Comparison of ENCODE assay signal across 1 cellular context in genomic region chr6:40378071-40378724, GRCh38.
TF ChIP-seq lines count a peak whose summit lies in the region.

No MANE protein-coding gene starts in this region.

TF ChIP-seq in K562, 482 proteins besides CTCF, POLR2A, EP300 and RAD21 (continued from another document):
- TF ChIP-seq TFAP4 (CRISPR knock-in tag; IDR thresholded peaks at IDR 0.05; ENCODE audit: borderline replicate concordance) (peak; percentile 59; the same call in 1 of the 2 replicates), TEAD4 (IDR thresholded peaks at IDR 0.05; ENCODE audit: low read length) (peak; percentile 74), TEAD4 (CRISPR knock-in tag; IDR thresholded peaks at IDR 0.05; ENCODE audit: borderline replicate concordance) (no peak), GABPA (tag; conservative IDR thresholded peaks at IDR 0.05; ENCODE audit: low read depth) (no peak), ATF4 (CRISPR knock-in tag; IDR thresholded peaks at IDR 0.05) (no peak), JUND (IDR thresholded peaks at IDR 0.05; ENCODE audit: borderline replicate concordance, low read depth, low read length) (peak; percentile 39; the same call in 1 of the 2 replicates), JUND (tag; IDR thresholded peaks at IDR 0.05; ENCODE audit: borderline replicate concordance, low read depth, low read length) (no peak), CEBPZ (IDR thresholded peaks at IDR 0.05; ENCODE audit: borderline replicate concordance, low read depth, low read length) (no peak), SIX5 (IDR thresholded peaks at IDR 0.05; ENCODE audit: borderline replicate concordance in 1 of 2, insufficient read depth in 1 of 2, low read depth in 1 of 2, low read length in 2 of 2) (no peak), CTBP1 (IDR thresholded peaks at IDR 0.05; ENCODE audit: borderline replicate concordance) (peak; percentile 33; the same call in 1 of the 2 replicates), TAL1 (IDR thresholded peaks at IDR 0.05) (peak; percentile 69), SAP30 (IDR thresholded peaks at IDR 0.05; ENCODE audit: borderline replicate concordance, insufficient read depth, low read depth, low read length, poor library complexity, severe bottlenecking) (no peak), CC2D1A (IDR thresholded peaks at IDR 0.05) (0 out of 2 replicates have a peak, but pooled peaks have one; percentile 17), ZNF830 (CRISPR knock-in tag; IDR thresholded peaks at IDR 0.05) (0 out of 2 replicates have a peak, but pooled peaks have one; percentile 2), KLF16 (IDR thresholded peaks at IDR 0.05) (peak; percentile 62), ZNF175 (CRISPR knock-in tag; IDR thresholded peaks at IDR 0.05; ENCODE audit: low read depth) (0 out of 2 replicates have a peak, but pooled peaks have one; percentile 27), ARID1B (IDR thresholded peaks at IDR 0.05) (peak; percentile 85), MYBL2 (IDR thresholded peaks at IDR 0.05; ENCODE audit: low read depth) (peak; percentile 69), MYBL2 (CRISPR knock-in tag; IDR thresholded peaks at IDR 0.05; ENCODE audit: borderline replicate concordance) (no peak), DPF2 (IDR thresholded peaks at IDR 0.05) (peak; percentile 55), ARNT (IDR thresholded peaks at IDR 0.05) (no peak), TEAD2 (tag; IDR thresholded peaks at IDR 0.05) (no peak), KAT2B (IDR thresholded peaks at IDR 0.05; ENCODE audit: low read depth, low read length) (no peak), KHSRP (IDR thresholded peaks at IDR 0.05) (no peak), RBM25 (IDR thresholded peaks at IDR 0.05; ENCODE audit: low read depth, low read length, severe bottlenecking) (peak; percentile 5), NFYB (IDR thresholded peaks at IDR 0.05; ENCODE audit: extremely low read depth, insufficient read length) (peak; percentile 73), MTA1 (IDR thresholded peaks at IDR 0.05; ENCODE audit: borderline replicate concordance) (no peak), L3MBTL2 (IDR thresholded peaks at IDR 0.05) (0 out of 2 replicates have a peak, but pooled peaks have one; percentile 16), TAF9B (IDR thresholded peaks at IDR 0.05; ENCODE audit: partially characterized antibody) (no peak), DACH1 (IDR thresholded peaks at IDR 0.05; ENCODE audit: partially characterized antibody) (no peak), SP2 (IDR thresholded peaks at IDR 0.05; ENCODE audit: extremely low read depth, low read depth, low read length, poor library complexity, severe bottlenecking) (no peak), CHCHD3 (CRISPR knock-in tag; IDR thresholded peaks at IDR 0.05) (no peak), ZNF436 (CRISPR knock-in tag; IDR thresholded peaks at IDR 0.05) (no peak)
- TF ChIP-seq, protein P1, sequence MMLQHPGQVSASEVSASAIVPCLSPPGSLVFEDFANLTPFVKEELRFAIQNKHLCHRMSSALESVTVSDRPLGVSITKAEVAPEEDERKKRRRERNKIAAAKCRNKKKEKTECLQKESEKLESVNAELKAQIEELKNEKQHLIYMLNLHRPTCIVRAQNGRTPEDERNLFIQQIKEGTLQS (IDR thresholded peaks at IDR 0.05): peak; percentile 51; the same call in 1 of the 2 replicates
- TF ChIP-seq, protein P1 (CRISPR knock-in tag; conservative IDR thresholded peaks at IDR 0.05): no peak
- TF ChIP-seq, protein P2, sequence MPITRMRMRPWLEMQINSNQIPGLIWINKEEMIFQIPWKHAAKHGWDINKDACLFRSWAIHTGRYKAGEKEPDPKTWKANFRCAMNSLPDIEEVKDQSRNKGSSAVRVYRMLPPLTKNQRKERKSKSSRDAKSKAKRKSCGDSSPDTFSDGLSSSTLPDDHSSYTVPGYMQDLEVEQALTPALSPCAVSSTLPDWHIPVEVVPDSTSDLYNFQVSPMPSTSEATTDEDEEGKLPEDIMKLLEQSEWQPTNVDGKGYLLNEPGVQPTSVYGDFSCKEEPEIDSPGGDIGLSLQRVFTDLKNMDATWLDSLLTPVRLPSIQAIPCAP (CRISPR knock-in tag; IDR thresholded peaks at IDR 0.05; ENCODE audit: borderline replicate concordance): no peak
- TF ChIP-seq, protein P3, sequence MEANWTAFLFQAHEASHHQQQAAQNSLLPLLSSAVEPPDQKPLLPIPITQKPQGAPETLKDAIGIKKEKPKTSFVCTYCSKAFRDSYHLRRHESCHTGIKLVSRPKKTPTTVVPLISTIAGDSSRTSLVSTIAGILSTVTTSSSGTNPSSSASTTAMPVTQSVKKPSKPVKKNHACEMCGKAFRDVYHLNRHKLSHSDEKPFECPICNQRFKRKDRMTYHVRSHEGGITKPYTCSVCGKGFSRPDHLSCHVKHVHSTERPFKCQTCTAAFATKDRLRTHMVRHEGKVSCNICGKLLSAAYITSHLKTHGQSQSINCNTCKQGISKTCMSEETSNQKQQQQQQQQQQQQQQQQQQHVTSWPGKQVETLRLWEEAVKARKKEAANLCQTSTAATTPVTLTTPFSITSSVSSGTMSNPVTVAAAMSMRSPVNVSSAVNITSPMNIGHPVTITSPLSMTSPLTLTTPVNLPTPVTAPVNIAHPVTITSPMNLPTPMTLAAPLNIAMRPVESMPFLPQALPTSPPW (CRISPR knock-in tag; IDR thresholded peaks at IDR 0.05): peak; percentile 61; the same call in 1 of the 2 replicates
- TF ChIP-seq, protein P4, sequence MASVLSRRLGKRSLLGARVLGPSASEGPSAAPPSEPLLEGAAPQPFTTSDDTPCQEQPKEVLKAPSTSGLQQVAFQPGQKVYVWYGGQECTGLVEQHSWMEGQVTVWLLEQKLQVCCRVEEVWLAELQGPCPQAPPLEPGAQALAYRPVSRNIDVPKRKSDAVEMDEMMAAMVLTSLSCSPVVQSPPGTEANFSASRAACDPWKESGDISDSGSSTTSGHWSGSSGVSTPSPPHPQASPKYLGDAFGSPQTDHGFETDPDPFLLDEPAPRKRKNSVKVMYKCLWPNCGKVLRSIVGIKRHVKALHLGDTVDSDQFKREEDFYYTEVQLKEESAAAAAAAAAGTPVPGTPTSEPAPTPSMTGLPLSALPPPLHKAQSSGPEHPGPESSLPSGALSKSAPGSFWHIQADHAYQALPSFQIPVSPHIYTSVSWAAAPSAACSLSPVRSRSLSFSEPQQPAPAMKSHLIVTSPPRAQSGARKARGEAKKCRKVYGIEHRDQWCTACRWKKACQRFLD (CRISPR knock-in tag; IDR thresholded peaks at IDR 0.05): peak; percentile 66; the same call in 1 of the 2 replicates
